In the genomic region with DNA sequence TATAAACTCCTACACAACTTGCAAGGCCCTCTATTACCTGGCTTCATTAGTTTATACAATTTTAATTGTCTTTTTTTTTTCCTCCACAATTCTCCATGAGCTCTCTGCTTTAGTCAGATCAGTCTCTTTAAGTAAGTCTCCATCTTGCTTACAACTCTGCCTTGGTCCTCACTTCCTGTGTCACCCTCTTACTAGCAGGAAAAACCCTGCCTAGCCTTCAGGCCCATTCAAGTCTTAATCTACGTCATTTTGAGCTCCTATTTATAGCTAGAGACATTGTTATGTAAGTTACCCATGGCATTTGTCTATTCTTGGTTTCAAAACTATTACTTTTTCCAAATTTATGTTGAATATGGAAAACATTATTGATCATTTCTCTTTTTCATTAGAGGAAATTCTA, we compare ENCODE assay signal across 16 cellular contexts.
"Had no signal": no experiment of that assay in that cellular context is flagged by ENCODE, and none has a peak within 500 bp of the region (broad histone marks: within the 10 kb centered on the region; RNA-seq: fewer than 3 reads in every experiment).

No MANE protein-coding gene starts in this region.

- ATAC-seq: activated CD4-positive, alpha-beta T cell treated with anti-CD3 and anti-CD28 coated beads for 36 hours; activated naive CD4-positive, alpha-beta T cell treated with anti-CD3 and anti-CD28 coated beads, Interleukin-2, amount 50 U/mL, for 72 hours; body of pancreas; lower lobe of right lung; T-helper 17 cell had no signal

- H3K27me3 ChIP-seq: body of pancreas, colonic mucosa, ovary had no signal

- H3K9me3 ChIP-seq: body of pancreas, colonic mucosa, lower lobe of right lung, ovary, thoracic aorta had no signal

- H3K27ac ChIP-seq: body of pancreas, colonic mucosa, lower lobe of right lung, ovary, thoracic aorta had no signal

- H3K4me3 ChIP-seq: body of pancreas, colonic mucosa, lower lobe of right lung, ovary, thoracic aorta had no signal

- DNase-seq: activated CD4-positive, alpha-beta memory T cell treated with anti-CD3 and anti-CD28 coated beads, Interleukin-2, amount 10 ng/mL, durations not matched to agents 7 days and 5 days; activated CD4-positive, alpha-beta T cell treated with anti-CD3 and anti-CD28 coated beads for 36 hours; activated effector memory CD4-positive, alpha-beta T cell treated with Interleukin-2 at 50 U/mL for 16 hours; activated T-cell treated with anti-CD3 and anti-CD28 coated beads, Interleukin-2, amount 50 U/mL, for 24 hours; amniotic stem cell; body of pancreas; caudate nucleus; colonic mucosa; foreskin melanocyte; immature natural killer cell; lower lobe of right lung; midbrain; ovary; T-helper 17 cell had no signal

- H3K4me1 ChIP-seq: body of pancreas, colonic mucosa had no signal

- H3K36me3 ChIP-seq: colonic mucosa, lower lobe of right lung, ovary, thoracic aorta had no signal
